1 cellular context compared by ENCODE assay signal in the genomic region with DNA sequence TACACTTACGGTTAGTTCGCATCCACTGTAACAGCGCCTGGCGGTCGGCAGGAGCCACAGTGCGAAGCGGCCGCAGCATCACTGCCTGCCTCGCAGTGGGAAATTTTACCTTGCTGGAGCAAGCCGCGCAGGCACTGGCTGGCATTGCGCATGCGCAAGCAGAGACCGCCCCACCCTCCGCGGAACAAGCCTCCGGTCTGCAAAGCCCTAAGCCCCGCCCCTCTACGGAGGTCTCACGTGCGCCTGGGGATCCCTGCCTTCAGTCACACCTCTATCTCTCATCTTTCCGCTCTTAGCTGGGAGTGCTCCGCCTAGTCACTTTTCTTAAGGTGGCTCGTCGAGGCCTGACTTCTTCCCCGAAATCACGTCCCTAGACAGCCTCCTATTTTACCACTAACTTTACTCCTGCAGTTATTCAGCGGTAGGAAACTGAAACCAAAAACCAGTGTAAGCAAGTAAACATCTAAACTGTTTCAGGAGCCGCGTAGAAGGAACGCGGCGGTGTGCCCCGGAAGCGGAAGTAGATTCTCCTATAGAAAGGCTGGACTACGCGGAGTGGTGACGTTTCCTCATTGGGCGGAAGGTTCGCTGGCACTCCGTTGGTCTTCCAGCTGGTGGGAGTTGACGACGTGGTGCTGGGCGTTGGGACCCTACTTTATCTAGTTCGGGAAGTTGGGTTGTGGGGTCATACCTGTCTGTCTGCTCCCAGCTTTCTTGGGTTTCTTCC.
TF ChIP-seq lines count a peak whose summit lies in the region.

Gene SRP54 (plus strand): TSS at position 572 of the 727 bp plus-strand sequence. CDS start 13,718 bp downstream, outside the sequence.

TF ChIP-seq in HepG2, 621 proteins besides CTCF, POLR2A, EP300 and RAD21 (continued from another document and continues in another):
- TF ChIP-seq, protein P1, sequence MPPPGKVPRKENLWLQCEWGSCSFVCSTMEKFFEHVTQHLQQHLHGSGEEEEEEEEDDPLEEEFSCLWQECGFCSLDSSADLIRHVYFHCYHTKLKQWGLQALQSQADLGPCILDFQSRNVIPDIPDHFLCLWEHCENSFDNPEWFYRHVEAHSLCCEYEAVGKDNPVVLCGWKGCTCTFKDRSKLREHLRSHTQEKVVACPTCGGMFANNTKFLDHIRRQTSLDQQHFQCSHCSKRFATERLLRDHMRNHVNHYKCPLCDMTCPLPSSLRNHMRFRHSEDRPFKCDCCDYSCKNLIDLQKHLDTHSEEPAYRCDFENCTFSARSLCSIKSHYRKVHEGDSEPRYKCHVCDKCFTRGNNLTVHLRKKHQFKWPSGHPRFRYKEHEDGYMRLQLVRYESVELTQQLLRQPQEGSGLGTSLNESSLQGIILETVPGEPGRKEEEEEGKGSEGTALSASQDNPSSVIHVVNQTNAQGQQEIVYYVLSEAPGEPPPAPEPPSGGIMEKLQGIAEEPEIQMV (CRISPR knock-in tag; IDR thresholded peaks at IDR 0.05; ENCODE audit: low read depth): peak; percentile 93
- TF ChIP-seq IKZF1 (IDR thresholded peaks at IDR 0.05) (no peak), SNAI1 (CRISPR knock-in tag; IDR thresholded peaks at IDR 0.05; ENCODE audit: borderline replicate concordance) (peak; percentile 87), ISX (CRISPR knock-in tag; conservative IDR thresholded peaks at IDR 0.05) (peak; percentile 98), ATF5 (CRISPR knock-in tag; IDR thresholded peaks at IDR 0.05; ENCODE audit: low read depth) (peak; percentile 90), TOE1 (CRISPR knock-in tag; IDR thresholded peaks at IDR 0.05) (peak; percentile 99), ZNF574 (CRISPR knock-in tag; IDR thresholded peaks at IDR 0.05) (peak; percentile 97), ZNF484 (CRISPR knock-in tag; IDR thresholded peaks at IDR 0.05; ENCODE audit: borderline replicate concordance, low read depth) (no peak; the same call in 1 of the 2 replicates), YY1 (IDR thresholded peaks at IDR 0.05; ENCODE audit: insufficient read depth, insufficient replicate concordance, low read depth, low read length) (peak; percentile 81), RFX5 (IDR thresholded peaks at IDR 0.05; ENCODE audit: low read depth, low read length) (peak; percentile 37), MLLT10 (CRISPR knock-in tag; IDR thresholded peaks at IDR 0.05) (no peak), GLMP (CRISPR knock-in tag; IDR thresholded peaks at IDR 0.05; ENCODE audit: borderline replicate concordance) (no peak), FOXP4 (CRISPR knock-in tag; IDR thresholded peaks at IDR 0.05) (peak; percentile 94), ETS1 (CRISPR knock-in tag; IDR thresholded peaks at IDR 0.05) (peak; percentile 65), ZKSCAN8 (CRISPR knock-in tag; IDR thresholded peaks at IDR 0.05; ENCODE audit: borderline replicate concordance) (peak; percentile 96), POLR2G (IDR thresholded peaks at IDR 0.05; ENCODE audit: low read depth, low read length) (peak; percentile 99), SOX13 (IDR thresholded peaks at IDR 0.05) (peak; percentile 60; the same call in 1 of the 2 replicates), SOX13 (CRISPR knock-in tag; conservative IDR thresholded peaks at IDR 0.05 in 1 of 2, IDR thresholded peaks at IDR 0.05 in 1 of 2) (peak; percentile 62 to 89; a peak in 3 of 4 replicates), ZNF652 (CRISPR knock-in tag; IDR thresholded peaks at IDR 0.05; ENCODE audit: borderline replicate concordance, low read depth) (peak; percentile 56; the same call in 1 of the 2 replicates), POLR2AphosphoS2 (IDR thresholded peaks at IDR 0.05; ENCODE audit: low read depth, low read length) (peak; percentile 82; the same call in 1 of the 2 replicates), ZFP36L2 (CRISPR knock-in tag; IDR thresholded peaks at IDR 0.05) (no peak; the same call in none of the 2 replicates), TBP (CRISPR knock-in tag; IDR thresholded peaks at IDR 0.05) (peak; percentile 83; the same call in 1 of the 2 replicates), ZSCAN31 (CRISPR knock-in tag; IDR thresholded peaks at IDR 0.05; ENCODE audit: low read depth) (peak; percentile 99), KDM1A (CRISPR knock-in tag; IDR thresholded peaks at IDR 0.05) (peak; percentile 84), KDM5B (CRISPR knock-in tag; IDR thresholded peaks at IDR 0.05; ENCODE audit: borderline replicate concordance) (peak; percentile 97; the same call in 1 of the 2 replicates), TAF15 (IDR thresholded peaks at IDR 0.05; ENCODE audit: low read depth, low read length, poor library complexity, severe bottlenecking) (peak; percentile 100), ZFP41 (CRISPR knock-in tag; IDR thresholded peaks at IDR 0.05; ENCODE audit: borderline replicate concordance) (peak; percentile 98), ZNF383 (CRISPR knock-in tag; IDR thresholded peaks at IDR 0.05; ENCODE audit: borderline replicate concordance) (peak; percentile 99; the same call in 1 of the 2 replicates), SP140L (CRISPR knock-in tag; IDR thresholded peaks at IDR 0.05; ENCODE audit: borderline replicate concordance) (peak; percentile 98; the same call in 1 of the 2 replicates), SYNCRIP (IDR thresholded peaks at IDR 0.05; ENCODE audit: insufficient read depth, low read depth, low read length) (no peak), U2AF1 (optimal IDR thresholded peaks at IDR 0.05; ENCODE audit: low read depth, low read length) (no peak), ATF2 (CRISPR knock-in tag; IDR thresholded peaks at IDR 0.05) (peak; percentile 95), KLF13 (CRISPR knock-in tag; IDR thresholded peaks at IDR 0.05) (peak; percentile 77), MTF2 (CRISPR knock-in tag; IDR thresholded peaks at IDR 0.05; ENCODE audit: borderline replicate concordance) (peak; percentile 98), GMEB1 (CRISPR knock-in tag; IDR thresholded peaks at IDR 0.05; ENCODE audit: borderline replicate concordance) (peak; percentile 94), BHLHE40 (IDR thresholded peaks at IDR 0.05; ENCODE audit: low read length) (peak; percentile 100), JUNB (CRISPR knock-in tag; IDR thresholded peaks at IDR 0.05; ENCODE audit: borderline replicate concordance) (no peak), ZNF782 (CRISPR knock-in tag; IDR thresholded peaks at IDR 0.05; ENCODE audit: borderline replicate concordance) (peak; percentile 99), HOXA5 (CRISPR knock-in tag; IDR thresholded peaks at IDR 0.05) (peak; percentile 97), ZNF773 (CRISPR knock-in tag; IDR thresholded peaks at IDR 0.05; ENCODE audit: borderline replicate concordance) (peak; percentile 93), MXD1 (CRISPR knock-in tag; IDR thresholded peaks at IDR 0.05) (peak; percentile 89)
- TF ChIP-seq, protein P2, sequence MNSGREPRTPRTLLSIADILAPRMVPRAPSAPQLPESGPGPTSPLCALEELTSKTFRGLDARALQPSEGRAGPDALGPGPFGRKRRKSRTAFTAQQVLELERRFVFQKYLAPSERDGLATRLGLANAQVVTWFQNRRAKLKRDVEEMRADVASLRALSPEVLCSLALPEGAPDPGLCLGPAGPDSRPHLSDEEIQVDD (CRISPR knock-in tag; IDR thresholded peaks at IDR 0.05; ENCODE audit: borderline replicate concordance): peak; percentile 86; the same call in 1 of the 2 replicates
- TF ChIP-seq, protein P3, sequence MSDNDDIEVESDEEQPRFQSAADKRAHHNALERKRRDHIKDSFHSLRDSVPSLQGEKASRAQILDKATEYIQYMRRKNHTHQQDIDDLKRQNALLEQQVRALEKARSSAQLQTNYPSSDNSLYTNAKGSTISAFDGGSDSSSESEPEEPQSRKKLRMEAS (IDR thresholded peaks at IDR 0.05): no peak
- TF ChIP-seq, protein P4, sequence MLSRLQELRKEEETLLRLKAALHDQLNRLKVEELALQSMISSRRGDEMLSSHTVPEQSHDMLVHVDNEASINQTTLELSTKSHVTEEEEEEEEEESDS (CRISPR knock-in tag; IDR thresholded peaks at IDR 0.05; ENCODE audit: borderline replicate concordance): peak; percentile 96; the same call in 1 of the 2 replicates
- TF ChIP-seq, protein P5, sequence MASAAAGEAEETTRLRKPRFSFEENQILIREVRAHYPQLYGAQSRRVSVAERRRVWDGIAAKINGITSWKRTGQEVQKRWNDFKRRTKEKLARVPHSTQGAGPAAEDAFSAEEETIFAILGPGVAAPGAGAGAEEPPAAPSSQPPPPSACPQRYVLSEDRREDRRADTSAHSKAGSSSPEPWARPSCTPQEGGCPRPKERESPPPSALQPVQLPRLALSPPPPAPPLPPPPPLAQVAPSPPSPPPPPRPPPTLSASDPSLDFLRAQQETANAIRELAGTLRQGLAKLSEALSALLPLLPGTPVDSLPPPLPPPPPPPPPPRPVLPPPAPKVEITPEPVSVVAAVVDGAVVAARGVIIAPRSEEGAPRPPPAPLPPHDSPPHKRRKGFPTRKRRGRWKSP (CRISPR knock-in tag; IDR thresholded peaks at IDR 0.05): no peak
